ENCODE assay signal across 2 cellular contexts in the genomic region with DNA sequence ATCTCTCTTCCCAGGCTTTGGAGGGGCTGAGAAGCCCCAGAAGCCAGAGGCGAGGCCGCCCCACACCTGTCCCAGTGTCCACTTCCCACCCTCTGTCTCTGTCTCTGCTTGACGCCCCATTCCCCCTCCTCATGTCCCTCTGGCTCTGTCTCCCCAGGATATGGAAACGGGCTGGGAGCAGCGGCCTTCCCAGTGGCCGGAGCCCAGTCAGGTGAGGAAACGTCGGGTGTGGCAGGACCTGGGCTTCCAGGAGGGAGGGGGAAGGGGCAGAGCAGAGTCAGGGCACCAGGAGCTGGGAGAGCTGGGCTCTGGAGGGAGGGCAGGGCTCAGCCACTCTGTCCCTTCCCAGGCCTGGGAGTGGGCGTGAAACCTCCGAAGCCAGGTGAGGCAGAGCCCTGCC.
TF ChIP-seq lines count a peak whose summit lies in the region.

No MANE protein-coding gene starts in this region.

TF ChIP-seq in Ishikawa, 13 proteins besides CTCF, POLR2A, EP300 and RAD21:
- TF ChIP-seq, protein P1, sequence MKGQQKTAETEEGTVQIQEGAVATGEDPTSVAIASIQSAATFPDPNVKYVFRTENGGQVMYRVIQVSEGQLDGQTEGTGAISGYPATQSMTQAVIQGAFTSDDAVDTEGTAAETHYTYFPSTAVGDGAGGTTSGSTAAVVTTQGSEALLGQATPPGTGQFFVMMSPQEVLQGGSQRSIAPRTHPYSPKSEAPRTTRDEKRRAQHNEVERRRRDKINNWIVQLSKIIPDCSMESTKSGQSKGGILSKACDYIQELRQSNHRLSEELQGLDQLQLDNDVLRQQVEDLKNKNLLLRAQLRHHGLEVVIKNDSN (IDR thresholded peaks at IDR 0.05), result peak; percentile 57
- no peak for TF ChIP-seq TAF1 (IDR thresholded peaks at IDR 0.05; ENCODE audit: low read depth)

TF ChIP-seq in H1, 55 proteins besides CTCF, POLR2A, EP300 and RAD21:
- no peak for TF ChIP-seq SP4 (IDR thresholded peaks at IDR 0.05; ENCODE audit: low read length)
- TF ChIP-seq BRCA1 (IDR thresholded peaks at IDR 0.05; ENCODE audit: low read depth, low read length), result no peak
- TF ChIP-seq, protein P2, sequence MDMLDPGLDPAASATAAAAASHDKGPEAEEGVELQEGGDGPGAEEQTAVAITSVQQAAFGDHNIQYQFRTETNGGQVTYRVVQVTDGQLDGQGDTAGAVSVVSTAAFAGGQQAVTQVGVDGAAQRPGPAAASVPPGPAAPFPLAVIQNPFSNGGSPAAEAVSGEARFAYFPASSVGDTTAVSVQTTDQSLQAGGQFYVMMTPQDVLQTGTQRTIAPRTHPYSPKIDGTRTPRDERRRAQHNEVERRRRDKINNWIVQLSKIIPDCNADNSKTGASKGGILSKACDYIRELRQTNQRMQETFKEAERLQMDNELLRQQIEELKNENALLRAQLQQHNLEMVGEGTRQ (IDR thresholded peaks at IDR 0.05; ENCODE audit: low read length), result peak; percentile 25; the same call in 1 of the 2 replicates
- TF ChIP-seq CEBPB (IDR thresholded peaks at IDR 0.05; ENCODE audit: low read depth, low read length), result no peak
- TF ChIP-seq RNF2 (IDR thresholded peaks at IDR 0.05; ENCODE audit: borderline replicate concordance, low read depth, low read length, missing control alignments, poor library complexity, severe bottlenecking), result no peak
- TF ChIP-seq, protein P3, sequence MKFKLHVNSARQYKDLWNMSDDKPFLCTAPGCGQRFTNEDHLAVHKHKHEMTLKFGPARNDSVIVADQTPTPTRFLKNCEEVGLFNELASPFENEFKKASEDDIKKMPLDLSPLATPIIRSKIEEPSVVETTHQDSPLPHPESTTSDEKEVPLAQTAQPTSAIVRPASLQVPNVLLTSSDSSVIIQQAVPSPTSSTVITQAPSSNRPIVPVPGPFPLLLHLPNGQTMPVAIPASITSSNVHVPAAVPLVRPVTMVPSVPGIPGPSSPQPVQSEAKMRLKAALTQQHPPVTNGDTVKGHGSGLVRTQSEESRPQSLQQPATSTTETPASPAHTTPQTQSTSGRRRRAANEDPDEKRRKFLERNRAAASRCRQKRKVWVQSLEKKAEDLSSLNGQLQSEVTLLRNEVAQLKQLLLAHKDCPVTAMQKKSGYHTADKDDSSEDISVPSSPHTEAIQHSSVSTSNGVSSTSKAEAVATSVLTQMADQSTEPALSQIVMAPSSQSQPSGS (IDR thresholded peaks at IDR 0.05; ENCODE audit: low read length), result no peak
- TF ChIP-seq SP1 (IDR thresholded peaks at IDR 0.05; ENCODE audit: low read depth, low read length), result no peak
- no peak for TF ChIP-seq BACH1 (IDR thresholded peaks at IDR 0.05; ENCODE audit: low read length)
- TF ChIP-seq, protein P4, sequence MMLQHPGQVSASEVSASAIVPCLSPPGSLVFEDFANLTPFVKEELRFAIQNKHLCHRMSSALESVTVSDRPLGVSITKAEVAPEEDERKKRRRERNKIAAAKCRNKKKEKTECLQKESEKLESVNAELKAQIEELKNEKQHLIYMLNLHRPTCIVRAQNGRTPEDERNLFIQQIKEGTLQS (IDR thresholded peaks at IDR 0.05; ENCODE audit: insufficient read depth, low read depth, low read length), result no peak
